1 cellular context compared by ENCODE assay signal in the genomic region with DNA sequence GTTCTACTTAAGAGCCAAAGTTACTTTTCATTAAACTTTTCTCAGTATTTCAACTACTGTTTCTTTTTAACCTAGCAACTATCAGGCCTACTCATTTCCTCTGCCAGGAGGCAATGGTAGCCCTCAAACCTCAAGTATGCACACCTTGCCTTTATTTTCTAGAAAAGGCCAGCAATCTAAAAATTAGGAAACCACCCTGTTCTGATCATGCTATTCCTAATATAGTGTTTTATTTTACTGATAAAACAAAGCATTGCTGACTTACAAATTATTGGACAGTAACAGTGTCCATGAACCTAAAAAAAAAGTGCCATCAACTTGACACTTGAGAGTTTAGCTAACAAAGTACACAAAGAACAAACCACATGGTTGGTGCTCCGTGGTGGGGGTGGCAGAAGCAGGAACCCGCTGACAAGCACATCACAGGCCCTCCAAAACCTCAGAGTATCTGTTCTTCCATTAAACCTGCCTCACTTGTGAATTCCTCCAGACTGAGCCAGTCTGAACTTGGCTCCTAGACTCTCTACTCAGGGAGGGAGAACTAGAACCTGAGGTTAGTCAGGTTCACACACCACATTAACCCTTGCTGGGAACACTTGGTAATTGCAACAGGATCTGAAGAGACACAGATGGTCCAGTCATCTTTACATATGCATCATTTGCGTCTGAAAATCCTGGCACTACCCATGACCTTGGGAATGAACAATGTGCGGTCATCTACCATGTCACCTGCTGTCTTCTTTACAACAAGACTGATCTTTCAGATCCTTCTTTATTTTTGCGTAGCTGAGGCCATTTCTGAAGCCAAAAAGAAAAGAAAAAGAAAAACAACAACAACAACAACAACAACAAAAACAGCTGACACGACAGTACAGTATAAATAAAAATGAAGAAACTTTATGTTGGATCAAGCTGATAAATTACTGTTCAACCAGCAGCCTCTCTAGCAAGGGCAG.
TF ChIP-seq lines count a peak whose summit lies in the region.

No MANE protein-coding gene starts in this region.

TF ChIP-seq in K562, 482 proteins besides CTCF, POLR2A, EP300 and RAD21 (continued from another document):
- TF ChIP-seq, protein P1, sequence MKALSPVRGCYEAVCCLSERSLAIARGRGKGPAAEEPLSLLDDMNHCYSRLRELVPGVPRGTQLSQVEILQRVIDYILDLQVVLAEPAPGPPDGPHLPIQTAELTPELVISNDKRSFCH (CRISPR knock-in tag; IDR thresholded peaks at IDR 0.05), result no peak
- TF ChIP-seq, protein P1 (tag; IDR thresholded peaks at IDR 0.05), result 0 out of 2 replicates have a peak, but pooled peaks have one; percentile 35
- peak in 1 of 2 experiments; percentile 32; a peak in 2 of 4 replicates for TF ChIP-seq FOXA3 (CRISPR knock-in tag; conservative IDR thresholded peaks at IDR 0.05 in 1 of 2, IDR thresholded peaks at IDR 0.05 in 1 of 2)
- TF ChIP-seq CHD1 (IDR thresholded peaks at IDR 0.05; ENCODE audit: low read length), result peak; percentile 13
- TF ChIP-seq MAZ (CRISPR knock-in tag; conservative IDR thresholded peaks at IDR 0.05 in 1 of 2, IDR thresholded peaks at IDR 0.05 in 1 of 2), result 0 out of 4 replicates have a peak, but pooled peaks of 1 of the 2 experiments have one; percentile 7
- peak; percentile 95 for TF ChIP-seq C11orf30 (IDR thresholded peaks at IDR 0.05; ENCODE audit: low read depth)
- TF ChIP-seq ZNF311 (CRISPR knock-in tag; IDR thresholded peaks at IDR 0.05), result 0 out of 2 replicates have a peak, but pooled peaks have one; percentile 11
- TF ChIP-seq, protein P2, sequence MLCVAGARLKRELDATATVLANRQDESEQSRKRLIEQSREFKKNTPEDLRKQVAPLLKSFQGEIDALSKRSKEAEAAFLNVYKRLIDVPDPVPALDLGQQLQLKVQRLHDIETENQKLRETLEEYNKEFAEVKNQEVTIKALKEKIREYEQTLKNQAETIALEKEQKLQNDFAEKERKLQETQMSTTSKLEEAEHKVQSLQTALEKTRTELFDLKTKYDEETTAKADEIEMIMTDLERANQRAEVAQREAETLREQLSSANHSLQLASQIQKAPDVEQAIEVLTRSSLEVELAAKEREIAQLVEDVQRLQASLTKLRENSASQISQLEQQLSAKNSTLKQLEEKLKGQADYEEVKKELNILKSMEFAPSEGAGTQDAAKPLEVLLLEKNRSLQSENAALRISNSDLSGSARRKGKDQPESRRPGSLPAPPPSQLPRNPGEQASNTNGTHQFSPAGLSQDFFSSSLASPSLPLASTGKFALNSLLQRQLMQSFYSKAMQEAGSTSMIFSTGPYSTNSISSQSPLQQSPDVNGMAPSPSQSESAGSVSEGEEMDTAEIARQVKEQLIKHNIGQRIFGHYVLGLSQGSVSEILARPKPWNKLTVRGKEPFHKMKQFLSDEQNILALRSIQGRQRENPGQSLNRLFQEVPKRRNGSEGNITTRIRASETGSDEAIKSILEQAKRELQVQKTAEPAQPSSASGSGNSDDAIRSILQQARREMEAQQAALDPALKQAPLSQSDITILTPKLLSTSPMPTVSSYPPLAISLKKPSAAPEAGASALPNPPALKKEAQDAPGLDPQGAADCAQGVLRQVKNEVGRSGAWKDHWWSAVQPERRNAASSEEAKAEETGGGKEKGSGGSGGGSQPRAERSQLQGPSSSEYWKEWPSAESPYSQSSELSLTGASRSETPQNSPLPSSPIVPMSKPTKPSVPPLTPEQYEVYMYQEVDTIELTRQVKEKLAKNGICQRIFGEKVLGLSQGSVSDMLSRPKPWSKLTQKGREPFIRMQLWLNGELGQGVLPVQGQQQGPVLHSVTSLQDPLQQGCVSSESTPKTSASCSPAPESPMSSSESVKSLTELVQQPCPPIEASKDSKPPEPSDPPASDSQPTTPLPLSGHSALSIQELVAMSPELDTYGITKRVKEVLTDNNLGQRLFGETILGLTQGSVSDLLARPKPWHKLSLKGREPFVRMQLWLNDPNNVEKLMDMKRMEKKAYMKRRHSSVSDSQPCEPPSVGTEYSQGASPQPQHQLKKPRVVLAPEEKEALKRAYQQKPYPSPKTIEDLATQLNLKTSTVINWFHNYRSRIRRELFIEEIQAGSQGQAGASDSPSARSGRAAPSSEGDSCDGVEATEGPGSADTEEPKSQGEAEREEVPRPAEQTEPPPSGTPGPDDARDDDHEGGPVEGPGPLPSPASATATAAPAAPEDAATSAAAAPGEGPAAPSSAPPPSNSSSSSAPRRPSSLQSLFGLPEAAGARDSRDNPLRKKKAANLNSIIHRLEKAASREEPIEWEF (CRISPR knock-in tag; IDR thresholded peaks at IDR 0.05), result no peak; the same call in 1 of the 2 replicates
- no peak for TF ChIP-seq CHD2 (IDR thresholded peaks at IDR 0.05; ENCODE audit: low read depth, low read length)
- no peak for TF ChIP-seq NFATC3 (IDR thresholded peaks at IDR 0.05)
- TF ChIP-seq CBFA2T3 (IDR thresholded peaks at IDR 0.05), result no peak
- peak; percentile 73; the same call in 1 of the 2 replicates for TF ChIP-seq FOXP1 (CRISPR knock-in tag; IDR thresholded peaks at IDR 0.05)
- TF ChIP-seq RCOR1 (IDR thresholded peaks at IDR 0.05; ENCODE audit: borderline replicate concordance in 1 of 2, low read depth in 2 of 2, low read length in 2 of 2), result no peak
- no peak for TF ChIP-seq OTX1 (CRISPR knock-in tag; IDR thresholded peaks at IDR 0.05)
- peak; percentile 98 for TF ChIP-seq ZNF316 (IDR thresholded peaks at IDR 0.05)
- TF ChIP-seq BACH1 (tag; IDR thresholded peaks at IDR 0.05), result 0 out of 2 replicates have a peak, but pooled peaks have one; percentile 5
TF ChIP-seq in K562: peak in this region for 20.
